ENCODE assay signal across 16 cellular contexts in the genomic region with DNA sequence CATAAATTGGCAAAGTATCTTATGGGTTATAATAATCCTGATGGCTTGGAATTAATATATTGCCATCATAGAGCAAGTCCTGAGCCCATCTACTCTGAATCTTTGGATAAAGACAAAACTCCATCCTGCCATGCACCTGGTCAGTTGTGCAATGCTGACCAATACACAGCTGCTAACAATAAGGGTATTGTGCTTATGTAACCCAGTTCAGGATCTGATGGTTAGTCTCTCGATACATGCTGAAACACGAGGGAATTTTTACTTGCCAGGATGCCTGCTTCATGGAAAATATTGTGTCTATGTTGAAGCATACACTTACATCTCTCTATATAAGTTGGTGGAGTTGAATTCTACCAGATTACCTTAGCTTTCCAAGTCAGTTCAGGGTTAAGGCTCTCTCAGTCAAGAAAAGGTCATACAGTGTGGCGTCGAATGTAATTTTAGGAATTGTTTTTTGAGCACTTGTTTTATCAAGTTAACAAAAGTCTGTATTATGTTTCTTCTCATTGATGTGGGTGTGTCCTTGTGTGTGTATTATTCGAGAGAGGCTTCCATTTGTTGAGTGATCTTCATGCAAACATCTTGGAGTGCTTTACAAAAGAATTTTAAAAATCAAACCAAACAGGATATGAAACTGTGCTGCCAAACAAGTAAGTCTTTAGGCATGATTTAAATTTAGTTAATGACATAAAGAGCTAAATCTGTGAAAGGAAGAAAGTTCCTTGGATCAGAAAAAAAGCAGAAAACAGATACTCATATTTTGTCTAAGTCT.
DNase-seq lines count a peak whose midpoint lies in the region; TF ChIP-seq lines count a peak whose summit lies in the region.
"Had no signal": no experiment of that assay in that cellular context is flagged by ENCODE, and none has a peak within 500 bp of the region (broad histone marks: within the 10 kb centered on the region; RNA-seq: fewer than 3 reads in every experiment).

No MANE protein-coding gene starts in this region.

- H3K27ac ChIP-seq in HUES48 (ENCODE audit: low read depth, low read length) (peak overlapping the region; percentile 39), OCI-LY7 (ENCODE audit: low read depth, low read length, poor library complexity, severe bottlenecking) (no peak overlapping the region)

- TF ChIP-seq CTCF in Calu3 (IDR thresholded peaks at IDR 0.05; ENCODE audit: unreplicated experiment) (no peak), chondrocyte (IDR thresholded peaks at IDR 0.05) (no peak), OCI-LY7 (conservative IDR thresholded peaks at IDR 0.05; ENCODE audit: low read length) (no peak), GM20000 (IDR thresholded peaks at IDR 0.05; ENCODE audit: extremely low read depth, missing control alignments) (no peak)

- H3K9me3 Mint-ChIP-seq in Calu3 (ENCODE audit: low read depth, unreplicated experiment) (no peaks in the 10 kb centered on the region), chondrocyte (ENCODE audit: low read depth) (peaks cover 5% of the 10 kb centered on the region)
- H3K9me3 Mint-ChIP-seq: CD4-positive, alpha-beta T cell had no signal

- BruUV-seq in Calu3 (replicated peaks; lab: Mats Ljungman, UMichigan) (no TSS peak), OCI-LY7 (replicated peaks; lab: Mats Ljungman, UMichigan) (no TSS peak)

- no peaks in the 10 kb centered on the region for H3K9me2 ChIP-seq in OCI-LY7 (ENCODE audit: insufficient read depth, low read length)

- H3K27me3 Mint-ChIP-seq in Calu3 (ENCODE audit: unreplicated experiment) (no peaks in the 10 kb centered on the region), chondrocyte (ENCODE audit: low read depth) (no peaks in the 10 kb centered on the region)
- H3K27me3 Mint-ChIP-seq: CD4-positive, alpha-beta T cell had no signal

- DNase-seq in Calu3: peak; percentile 12
- DNase-seq in chondrocyte (ENCODE audit: low spot score): no peak
- DNase-seq in myocyte (ENCODE audit: low read depth): peak; percentile 30
- no peak for DNase-seq in stimulated activated CD4-positive, alpha-beta T cell treated with anti-CD3 and anti-CD28 coated beads, Interleukin-4, amount 100 ng/mL, for 1 hour
- DNase-seq in OCI-LY7 (ENCODE audit: low spot score): no peak
- no peak for DNase-seq in hepatic stellate cell (ENCODE audit: low spot score)
- no peak for DNase-seq in GM20000 (ENCODE audit: low spot score)
- DNase-seq: CD4-positive, alpha-beta T cell; H7; hypothalamus; kidney; NCI-H187 treated with DMSO at 0.1 percent for 48 hours; NCI-H446 treated with DMSO at 0.1 percent for 48 hours; SIG-M5; stimulated activated naive CD8-positive, alpha-beta T cell treated with anti-CD3 and anti-CD28 coated beads, Interleukin-15, Interleukin-2, amounts not matched to agents 100 U/mL and 50 U/mL, for 24 hours had no signal

- H3K4me1 Mint-ChIP-seq in Calu3 (ENCODE audit: low read depth, unreplicated experiment) (no peaks in the 10 kb centered on the region), chondrocyte (ENCODE audit: low read depth) (peaks cover 47% of the 10 kb centered on the region)

- intact Hi-C loops in Calu3 (cut with micrococcal nuclease; ENCODE audit: unreplicated experiment) (no loop called here), OCI-LY7 (cut with micrococcal nuclease; ENCODE audit: unreplicated experiment) (no loop called here)

- H3K4me3 ChIP-seq in HUES48 (ENCODE audit: low read depth, low read length) (no peak overlapping the region), OCI-LY7 (ENCODE audit: low read depth, low read length, poor library complexity, severe bottlenecking) (no peak overlapping the region)

- H2AFZ ChIP-seq in OCI-LY7 (ENCODE audit: low read length): no peak overlapping the region

- POLR2A ChIA-PET in OCI-LY7 (lab: Charles Lee): interaction anchor here (0.6 kb wide), 1 partner anchor 31 kb away, joined by 3 read pairs; no protein-coding TSS in a partner anchor

- H3K36me3 Mint-ChIP-seq in Calu3 (ENCODE audit: insufficient read depth, unreplicated experiment) (no peaks in the 10 kb centered on the region), chondrocyte (ENCODE audit: low read depth) (peaks cover 1% of the 10 kb centered on the region)

- H3K9ac ChIP-seq in HUES48 (ENCODE audit: low read depth, low read length): no peak overlapping the region

- no peak overlapping the region for H3K27ac Mint-ChIP-seq in Calu3 (ENCODE audit: unreplicated experiment)
- peak overlapping the region; percentile 42 for H3K27ac Mint-ChIP-seq in chondrocyte (ENCODE audit: unreplicated experiment)
- H3K27ac Mint-ChIP-seq: CD4-positive, alpha-beta T cell had no signal

- no peaks in the 10 kb centered on the region for H3K36me3 ChIP-seq in HUES48 (ENCODE audit: control insufficient read depth, insufficient read depth, low read length)
- H3K36me3 ChIP-seq in OCI-LY7 (ENCODE audit: insufficient read depth, low read length): no peaks in the 10 kb centered on the region

- H3K4me2 ChIP-seq in OCI-LY7 (ENCODE audit: low read length): no peak overlapping the region

- no peaks in the 10 kb centered on the region for H4K20me1 ChIP-seq in OCI-LY7 (ENCODE audit: insufficient read depth, low read length)

- H3K9me3 ChIP-seq in HUES48 (ENCODE audit: control insufficient read depth, insufficient read depth, low read length) (no peaks in the 10 kb centered on the region), OCI-LY7 (ENCODE audit: low read length) (no peaks in the 10 kb centered on the region)

- CTCF ChIA-PET in Calu3 (lab: Charles Lee): interaction anchor here (0.6 kb wide), 1 partner anchor 275 kb away, joined by 3 read pairs; no protein-coding TSS in a partner anchor
- CTCF ChIA-PET in OCI-LY7 (lab: Charles Lee; ENCODE audit: unreplicated experiment): no interaction called here

- peaks cover 23% of the 10 kb centered on the region for H3K4me1 ChIP-seq in HUES48 (ENCODE audit: control insufficient read depth, insufficient read depth, low read length)
- H3K4me1 ChIP-seq in OCI-LY7 (ENCODE audit: insufficient read depth, low read length, poor library complexity, severe bottlenecking): no peaks in the 10 kb centered on the region

- no peaks in the 10 kb centered on the region for H3K79me2 ChIP-seq in OCI-LY7 (ENCODE audit: insufficient read depth, low read depth, low read length)

- no peaks in the 10 kb centered on the region for H3K27me3 ChIP-seq in HUES48 (ENCODE audit: control insufficient read depth, insufficient read depth, low read length)

- no peak overlapping the region for H3K4me3 Mint-ChIP-seq in Calu3 (ENCODE audit: low read depth, unreplicated experiment)
- no peak overlapping the region for H3K4me3 Mint-ChIP-seq in chondrocyte (ENCODE audit: unreplicated experiment)
- H3K4me3 Mint-ChIP-seq: CD4-positive, alpha-beta T cell had no signal

Comparison
In these comparisons a context has a peak if more than half of its experiments do, and no peak if none do; other contexts are left out.
1. DNase-seq: peak in Calu3 (single experiment) and myocyte (single experiment); none in chondrocyte (single experiment), stimulated activated CD4-positive, alpha-beta T cell treated with anti-CD3 and anti-CD28 coated beads, Interleukin-4, amount 100 ng/mL, for 1 hour (single experiment), OCI-LY7 (single experiment), hepatic stellate cell (single experiment) and GM20000 (single experiment).